Comparison of ENCODE assay signal across 9 cellular contexts in genomic region chr3:105827101-105827634, GRCh38. TPM values are rescaled to one million over a fixed set of nuclear protein-coding genes. Genes with fewer than 3 reads are reported as not detected.
DNase-seq lines count a peak whose midpoint lies in the region; ATAC-seq lines count a peak whose summit lies in the region.
"Had no signal": no experiment of that assay in that cellular context is flagged by ENCODE, and none has a peak within 500 bp of the region (broad histone marks: within the 10 kb centered on the region; RNA-seq: fewer than 3 reads in every experiment).

No MANE protein-coding gene starts in this region.

- peak; percentile 54 for ATAC-seq in HG02798 (IDR thresholded peaks at IDR 0.05; ENCODE audit: poor library complexity, unreplicated experiment)
- ATAC-seq in stimulated activated naive B cell treated with anti-CD40 and anti-IgM and Interleukin-4, amounts not matched to agents 10 μg/mL and 1 μg/mL and 100 μg/mL, for 72 hours (replicated peaks), result peak; percentile 29 to 45

- H3K4me1 Mint-ChIP-seq in activated naive CD8-positive, alpha-beta T cell treated with anti-CD3 and anti-CD28 coated beads for 36 hours, result peaks cover 84% of the 10 kb centered on the region
- peaks cover 50 to 83% of the 10 kb centered on the region in 2 donors for H3K4me1 Mint-ChIP-seq in stimulated activated naive B cell treated with anti-CD40 and anti-IgM and Interleukin-4, amounts not matched to agents 10 μg/mL and 1 μg/mL and 100 μg/mL, for 72 hours

- H3K4me3 Mint-ChIP-seq in activated naive CD8-positive, alpha-beta T cell treated with anti-CD3 and anti-CD28 coated beads for 36 hours, result peak overlapping the region; percentile 66
- H3K4me3 Mint-ChIP-seq in stimulated activated naive B cell treated with anti-CD40 and anti-IgM and Interleukin-4, amounts not matched to agents 10 μg/mL and 1 μg/mL and 100 μg/mL, for 72 hours, result peak overlapping the region in 1 of 2 donors; percentile 64

- peak overlapping the region; percentile 97 for H3K27ac Mint-ChIP-seq in activated naive CD8-positive, alpha-beta T cell treated with anti-CD3 and anti-CD28 coated beads for 36 hours
- peak overlapping the region; percentile 65 for H3K27ac Mint-ChIP-seq in stimulated activated naive B cell treated with anti-CD40 and anti-IgM and Interleukin-4, amounts not matched to agents 10 μg/mL and 1 μg/mL and 100 μg/mL, for 72 hours

- DNase-seq in activated naive CD4-positive, alpha-beta T cell treated with Interleukin-2 at 50 U/mL for 16 hours, result peak; percentile 15
- no peak for DNase-seq in activated naive CD4-positive, alpha-beta T cell treated with anti-CD3 and anti-CD28 coated beads, Interleukin-2, amount 50 U/mL, for 16 hours
- no peak for DNase-seq in activated naive CD8-positive, alpha-beta T cell treated with anti-CD3 and anti-CD28 coated beads for 36 hours
- DNase-seq in stimulated activated naive B cell treated with anti-CD40 and anti-IgM and Interleukin-4, amounts not matched to agents 10 μg/mL and 1 μg/mL and 100 μg/mL, for 72 hours, result no peak
- no peak for DNase-seq in occipital lobe (lab: John Stamatoyannopoulos, UW)
- no peak for DNase-seq in GM19238 (ENCODE audit: insufficient read length, low spot score)
- DNase-seq in NCI-H187 treated with DMSO at 0.1 percent for 48 hours (lab: John Stamatoyannopoulos, UW), result no peak
- DNase-seq: NCI-H2171 had no signal

- H3K27me3 Mint-ChIP-seq in activated naive CD8-positive, alpha-beta T cell treated with anti-CD3 and anti-CD28 coated beads for 36 hours, result no peaks in the 10 kb centered on the region
- no peaks in the 10 kb centered on the region for H3K27me3 Mint-ChIP-seq in stimulated activated naive B cell treated with anti-CD40 and anti-IgM and Interleukin-4, amounts not matched to agents 10 μg/mL and 1 μg/mL and 100 μg/mL, for 72 hours

- peaks cover 76% of the 10 kb centered on the region for H3K36me3 Mint-ChIP-seq in activated naive CD8-positive, alpha-beta T cell treated with anti-CD3 and anti-CD28 coated beads for 36 hours
- peaks cover 24 to 29% of the 10 kb centered on the region in 2 donors for H3K36me3 Mint-ChIP-seq in stimulated activated naive B cell treated with anti-CD40 and anti-IgM and Interleukin-4, amounts not matched to agents 10 μg/mL and 1 μg/mL and 100 μg/mL, for 72 hours

- peaks cover 25% of the 10 kb centered on the region for H3K9me3 Mint-ChIP-seq in activated naive CD8-positive, alpha-beta T cell treated with anti-CD3 and anti-CD28 coated beads for 36 hours
- peaks cover 0 to 3% of the 10 kb centered on the region in 2 donors for H3K9me3 Mint-ChIP-seq in stimulated activated naive B cell treated with anti-CD40 and anti-IgM and Interleukin-4, amounts not matched to agents 10 μg/mL and 1 μg/mL and 100 μg/mL, for 72 hours

RNA-seq across cellular contexts. Expression of gene CBLB, which starts 41.6 kb away (rescaled TPM):
- 10 to 100 TPM; 95.1 to 97.3 TPM for total RNA-seq in activated naive CD8-positive, alpha-beta T cell treated with anti-CD3 and anti-CD28 coated beads for 36 hours
- 59.6 TPM for total RNA-seq in occipital lobe
